ENCODE assay signal across 22 cellular contexts in genomic region chr7:123738808-123739207, GRCh38.
"Had no signal": no experiment of that assay in that cellular context is flagged by ENCODE, and none has a peak within 500 bp of the region (broad histone marks: within the 10 kb centered on the region; RNA-seq: fewer than 3 reads in every experiment).

No MANE protein-coding gene starts in this region.

- H3K4me3 Mint-ChIP-seq: naive B cell, nephron progenitor cell had no signal

- H3K9me3 ChIP-seq: esophagus squamous epithelium, psoas muscle, upper lobe of right lung, vagina had no signal

- H3K27ac Mint-ChIP-seq: nephron progenitor cell had no signal

- FAIRE-seq: endometrium had no signal

- H3K27ac ChIP-seq: dorsolateral prefrontal cortex, epithelial cell of prostate, esophagus squamous epithelium, gastroesophageal sphincter, psoas muscle, upper lobe of right lung, vagina had no signal

- DNase-seq: cortex of kidney; dorsolateral prefrontal cortex; effector CD8-positive, alpha-beta T cell; esophagus squamous epithelium; foreskin fibroblast; left colon; left ventricle myocardium superior; mesenchymal stem cell; midbrain; naive B cell; nephron progenitor cell; psoas muscle; retina; stimulated activated CD4-positive, alpha-beta T cell treated with anti-CD3 and anti-CD28 coated beads, Interleukin-2, amount 100 ng/mL, for 24 hours; stimulated activated naive CD4-positive, alpha-beta T cell treated with Interleukin-2 at 50 U/mL for 16 hours; upper lobe of right lung had no signal

- H3K4me3 ChIP-seq: dorsolateral prefrontal cortex, esophagus squamous epithelium, gastroesophageal sphincter, lung, psoas muscle, upper lobe of right lung, vagina had no signal

- H3K36me3 ChIP-seq: esophagus squamous epithelium, gastroesophageal sphincter, upper lobe of right lung, vagina had no signal

- H3K27me3 ChIP-seq: dorsolateral prefrontal cortex, esophagus squamous epithelium, gastroesophageal sphincter, upper lobe of right lung, vagina had no signal

- H3K27me3 Mint-ChIP-seq: naive B cell had no signal

- ATAC-seq: gastroesophageal sphincter, psoas muscle, sciatic nerve, upper lobe of right lung had no signal
